In the genomic region with DNA sequence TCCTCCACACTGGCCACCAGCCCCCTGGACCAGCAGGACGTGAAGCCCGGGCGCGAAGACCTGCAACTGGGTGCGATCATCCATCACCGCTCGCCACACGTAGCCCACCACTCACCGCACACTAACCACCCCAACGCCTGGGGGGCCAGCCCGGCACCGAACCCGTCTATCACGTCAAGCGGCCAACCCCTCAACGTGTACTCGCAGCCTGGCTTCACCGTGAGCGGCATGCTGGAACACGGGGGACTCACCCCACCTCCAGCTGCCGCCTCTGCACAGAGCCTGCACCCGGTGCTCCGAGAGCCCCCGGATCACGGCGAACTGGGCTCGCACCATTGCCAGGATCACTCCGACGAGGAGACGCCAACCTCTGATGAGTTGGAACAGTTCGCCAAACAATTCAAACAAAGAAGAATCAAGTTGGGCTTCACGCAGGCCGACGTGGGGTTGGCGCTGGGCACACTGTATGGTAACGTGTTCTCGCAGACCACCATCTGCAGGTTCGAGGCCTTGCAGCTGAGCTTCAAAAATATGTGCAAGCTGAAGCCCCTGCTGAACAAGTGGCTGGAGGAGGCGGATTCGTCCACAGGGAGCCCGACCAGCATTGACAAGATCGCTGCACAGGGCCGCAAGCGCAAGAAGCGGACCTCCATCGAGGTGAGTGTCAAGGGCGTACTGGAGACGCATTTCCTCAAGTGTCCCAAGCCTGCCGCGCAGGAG, we compare ENCODE assay signal across 1 cellular context.
TF ChIP-seq lines count a peak whose summit lies in the region.

No MANE protein-coding gene starts in this region.

TF ChIP-seq in H1, 55 proteins besides CTCF, POLR2A, EP300 and RAD21:
- no peak for TF ChIP-seq TAF1 (IDR thresholded peaks at IDR 0.05; ENCODE audit: low read depth, low read length)
- TF ChIP-seq SP4 (IDR thresholded peaks at IDR 0.05; ENCODE audit: low read length) = no peak
- peak; percentile 74 for TF ChIP-seq SUZ12 (IDR thresholded peaks at IDR 0.05; ENCODE audit: low read length)
- TF ChIP-seq EZH2 (IDR thresholded peaks at IDR 0.05; ENCODE audit: low read depth, low read length, severe bottlenecking) = peak; percentile 69
- TF ChIP-seq NRF1 (IDR thresholded peaks at IDR 0.05; ENCODE audit: low read depth, low read length) = no peak
- TF ChIP-seq, protein P1, sequence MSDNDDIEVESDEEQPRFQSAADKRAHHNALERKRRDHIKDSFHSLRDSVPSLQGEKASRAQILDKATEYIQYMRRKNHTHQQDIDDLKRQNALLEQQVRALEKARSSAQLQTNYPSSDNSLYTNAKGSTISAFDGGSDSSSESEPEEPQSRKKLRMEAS (IDR thresholded peaks at IDR 0.05) = 0 out of 2 replicates have a peak, but pooled peaks have one; percentile 3
- TF ChIP-seq KDM5A (IDR thresholded peaks at IDR 0.05; ENCODE audit: low read length) = no peak
- TF ChIP-seq, protein P2, sequence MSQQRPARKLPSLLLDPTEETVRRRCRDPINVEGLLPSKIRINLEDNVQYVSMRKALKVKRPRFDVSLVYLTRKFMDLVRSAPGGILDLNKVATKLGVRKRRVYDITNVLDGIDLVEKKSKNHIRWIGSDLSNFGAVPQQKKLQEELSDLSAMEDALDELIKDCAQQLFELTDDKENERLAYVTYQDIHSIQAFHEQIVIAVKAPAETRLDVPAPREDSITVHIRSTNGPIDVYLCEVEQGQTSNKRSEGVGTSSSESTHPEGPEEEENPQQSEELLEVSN (IDR thresholded peaks at IDR 0.05) = 0 out of 2 replicates have a peak, but pooled peaks have one; percentile 40
